Comparison of ENCODE assay signal across 1 cellular context in genomic region chr10:79106251-79106650, GRCh38.
TF ChIP-seq lines count a peak whose summit lies in the region.

No MANE protein-coding gene starts in this region.

TF ChIP-seq in HepG2, 621 proteins besides CTCF, POLR2A, EP300 and RAD21:
- no peak for TF ChIP-seq ZSCAN9 (CRISPR knock-in tag; IDR thresholded peaks at IDR 0.05; ENCODE audit: borderline replicate concordance)
- TF ChIP-seq ZKSCAN1 (IDR thresholded peaks at IDR 0.05; ENCODE audit: low read length) = no peak
- TF ChIP-seq HNF4A (CRISPR knock-in tag; IDR thresholded peaks at IDR 0.05) = no peak
